2 cellular contexts compared by ENCODE assay signal in genomic region chr12:124682425-124683329, GRCh38.
TF ChIP-seq lines count a peak whose summit lies in the region.

No MANE protein-coding gene starts in this region.

TF ChIP-seq in HCT116, 20 proteins besides CTCF, POLR2A, EP300 and RAD21 (continued from another document):
- TF ChIP-seq EGR1 (IDR thresholded peaks at IDR 0.05; ENCODE audit: low read depth) (no peak), CEBPB (IDR thresholded peaks at IDR 0.05; ENCODE audit: low read depth) (no peak), SRF (IDR thresholded peaks at IDR 0.05; ENCODE audit: low read depth) (no peak), YY1 (IDR thresholded peaks at IDR 0.05; ENCODE audit: extremely low read depth, insufficient replicate concordance, low read depth, low read length) (no peak)
TF ChIP-seq in HCT116: peak in this region for 0.

TF ChIP-seq in WTC11, 78 proteins besides CTCF, POLR2A, EP300 and RAD21 (continued from another document):
- no peak for TF ChIP-seq NR1H2 (CRISPR knock-in tag; IDR thresholded peaks at IDR 0.05)
- TF ChIP-seq EMX1 (CRISPR knock-in tag; IDR thresholded peaks at IDR 0.05): no peak
- TF ChIP-seq ZNF671 (CRISPR knock-in tag; IDR thresholded peaks at IDR 0.05): no peak
- TF ChIP-seq ZNF396 (CRISPR knock-in tag; IDR thresholded peaks at IDR 0.05; ENCODE audit: borderline replicate concordance): no peak
- TF ChIP-seq, protein P1, sequence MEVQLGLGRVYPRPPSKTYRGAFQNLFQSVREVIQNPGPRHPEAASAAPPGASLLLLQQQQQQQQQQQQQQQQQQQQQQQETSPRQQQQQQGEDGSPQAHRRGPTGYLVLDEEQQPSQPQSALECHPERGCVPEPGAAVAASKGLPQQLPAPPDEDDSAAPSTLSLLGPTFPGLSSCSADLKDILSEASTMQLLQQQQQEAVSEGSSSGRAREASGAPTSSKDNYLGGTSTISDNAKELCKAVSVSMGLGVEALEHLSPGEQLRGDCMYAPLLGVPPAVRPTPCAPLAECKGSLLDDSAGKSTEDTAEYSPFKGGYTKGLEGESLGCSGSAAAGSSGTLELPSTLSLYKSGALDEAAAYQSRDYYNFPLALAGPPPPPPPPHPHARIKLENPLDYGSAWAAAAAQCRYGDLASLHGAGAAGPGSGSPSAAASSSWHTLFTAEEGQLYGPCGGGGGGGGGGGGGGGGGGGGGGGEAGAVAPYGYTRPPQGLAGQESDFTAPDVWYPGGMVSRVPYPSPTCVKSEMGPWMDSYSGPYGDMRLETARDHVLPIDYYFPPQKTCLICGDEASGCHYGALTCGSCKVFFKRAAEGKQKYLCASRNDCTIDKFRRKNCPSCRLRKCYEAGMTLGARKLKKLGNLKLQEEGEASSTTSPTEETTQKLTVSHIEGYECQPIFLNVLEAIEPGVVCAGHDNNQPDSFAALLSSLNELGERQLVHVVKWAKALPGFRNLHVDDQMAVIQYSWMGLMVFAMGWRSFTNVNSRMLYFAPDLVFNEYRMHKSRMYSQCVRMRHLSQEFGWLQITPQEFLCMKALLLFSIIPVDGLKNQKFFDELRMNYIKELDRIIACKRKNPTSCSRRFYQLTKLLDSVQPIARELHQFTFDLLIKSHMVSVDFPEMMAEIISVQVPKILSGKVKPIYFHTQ (CRISPR knock-in tag; IDR thresholded peaks at IDR 0.05): no peak
- TF ChIP-seq ZNF219 (CRISPR knock-in tag; IDR thresholded peaks at IDR 0.05; ENCODE audit: borderline replicate concordance): no peak
- no peak for TF ChIP-seq PREB (CRISPR knock-in tag; IDR thresholded peaks at IDR 0.05; ENCODE audit: borderline replicate concordance)
- TF ChIP-seq, protein P2, sequence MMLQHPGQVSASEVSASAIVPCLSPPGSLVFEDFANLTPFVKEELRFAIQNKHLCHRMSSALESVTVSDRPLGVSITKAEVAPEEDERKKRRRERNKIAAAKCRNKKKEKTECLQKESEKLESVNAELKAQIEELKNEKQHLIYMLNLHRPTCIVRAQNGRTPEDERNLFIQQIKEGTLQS (CRISPR knock-in tag; conservative IDR thresholded peaks at IDR 0.05): no peak
- no peak for TF ChIP-seq GTF2I (CRISPR knock-in tag; conservative IDR thresholded peaks at IDR 0.05)
- TF ChIP-seq ZNF532 (CRISPR knock-in tag; IDR thresholded peaks at IDR 0.05; ENCODE audit: borderline replicate concordance): no peak
